1 cellular context compared by ENCODE assay signal in genomic region chr6:121274896-121275295, GRCh38.
TF ChIP-seq lines count a peak whose summit lies in the region.

No MANE protein-coding gene starts in this region.

TF ChIP-seq in WTC11, 78 proteins besides CTCF, POLR2A, EP300 and RAD21 (continued from another document):
- TF ChIP-seq, protein P1, sequence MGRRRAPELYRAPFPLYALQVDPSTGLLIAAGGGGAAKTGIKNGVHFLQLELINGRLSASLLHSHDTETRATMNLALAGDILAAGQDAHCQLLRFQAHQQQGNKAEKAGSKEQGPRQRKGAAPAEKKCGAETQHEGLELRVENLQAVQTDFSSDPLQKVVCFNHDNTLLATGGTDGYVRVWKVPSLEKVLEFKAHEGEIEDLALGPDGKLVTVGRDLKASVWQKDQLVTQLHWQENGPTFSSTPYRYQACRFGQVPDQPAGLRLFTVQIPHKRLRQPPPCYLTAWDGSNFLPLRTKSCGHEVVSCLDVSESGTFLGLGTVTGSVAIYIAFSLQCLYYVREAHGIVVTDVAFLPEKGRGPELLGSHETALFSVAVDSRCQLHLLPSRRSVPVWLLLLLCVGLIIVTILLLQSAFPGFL (CRISPR knock-in tag; IDR thresholded peaks at IDR 0.05; ENCODE audit: borderline replicate concordance): no peak
- TF ChIP-seq SMAD4 (CRISPR knock-in tag; IDR thresholded peaks at IDR 0.05) (no peak), ATF1 (CRISPR knock-in tag; IDR thresholded peaks at IDR 0.05) (no peak), RELA (CRISPR knock-in tag; IDR thresholded peaks at IDR 0.05; ENCODE audit: borderline replicate concordance) (no peak), ZNF512 (CRISPR knock-in tag; IDR thresholded peaks at IDR 0.05; ENCODE audit: borderline replicate concordance) (no peak), NR2C2 (CRISPR knock-in tag; IDR thresholded peaks at IDR 0.05) (no peak)
